In genomic region chr6:19153270-19153980, GRCh38 we compare ENCODE assay signal across 20 cellular contexts.
DNase-seq lines count a peak whose midpoint lies in the region; ATAC-seq, FAIRE-seq and TF ChIP-seq lines count a peak whose summit lies in the region.
"Had no signal": no experiment of that assay in that cellular context is flagged by ENCODE, and none has a peak within 500 bp of the region (broad histone marks: within the 10 kb centered on the region; RNA-seq: fewer than 3 reads in every experiment).

No MANE protein-coding gene starts in this region.

- no peak overlapping the region for H3K4me2 ChIP-seq in astrocyte (ENCODE audit: low read length)

- H3K79me2 ChIP-seq in astrocyte (ENCODE audit: insufficient read depth, low read length), result no peaks in the 10 kb centered on the region

- H3K36me3 Mint-ChIP-seq in astrocyte (ENCODE audit: low read depth, unreplicated experiment), result peaks cover 3% of the 10 kb centered on the region
- H3K36me3 Mint-ChIP-seq: naive thymus-derived CD8-positive, alpha-beta T cell had no signal

- no peaks in the 10 kb centered on the region for H3K4me1 ChIP-seq in astrocyte (ENCODE audit: insufficient read depth, low read length)
- H3K4me1 ChIP-seq in gastroesophageal sphincter, result peaks cover 0 to 23% (median 0%) of the 10 kb centered on the region in 3 donors
- H3K4me1 ChIP-seq: gastrocnemius medialis, testis had no signal

- H3K4me3 ChIP-seq in AG10803 (ENCODE audit: low read length) (peak overlapping the region; percentile 10; the same call in 1 of the 2 replicates), astrocyte (ENCODE audit: insufficient read depth, low read depth, low read length) (no peak overlapping the region), gastroesophageal sphincter (no peak overlapping the region)
- H3K4me3 ChIP-seq: gastrocnemius medialis, testis had no signal

- peaks cover 2% of the 10 kb centered on the region for H3K9me3 Mint-ChIP-seq in astrocyte (ENCODE audit: unreplicated experiment)

- TF ChIP-seq CTCF in AG10803 (conservative IDR thresholded peaks at IDR 0.05; ENCODE audit: low read length), result no peak
- TF ChIP-seq CTCF in astrocyte (IDR thresholded peaks at IDR 0.05; ENCODE audit: insufficient read depth, low read depth, low read length), result no peak
- TF ChIP-seq CTCF in gastroesophageal sphincter (IDR thresholded peaks at IDR 0.05), result no peak

- no peaks in the 10 kb centered on the region for H4K20me1 ChIP-seq in astrocyte (ENCODE audit: insufficient read depth, low read length)

- H3K27ac ChIP-seq in astrocyte (ENCODE audit: low read depth, low read length) (peak overlapping the region; percentile 73), gastroesophageal sphincter (peak overlapping the region in 3 of 4 donors; percentile 35 to 59 (median 56))
- H3K27ac ChIP-seq: RWPE1, testis had no signal

- peak overlapping the region; percentile 14 for H3K9ac ChIP-seq in astrocyte (ENCODE audit: low read length)

- H3K9me3 ChIP-seq in astrocyte (ENCODE audit: insufficient read depth, low read depth, low read length) (no peaks in the 10 kb centered on the region), gastroesophageal sphincter (no peaks in the 10 kb centered on the region)
- H3K9me3 ChIP-seq: gastrocnemius medialis, testis had no signal

- TF ChIP-seq EP300 in gastroesophageal sphincter (IDR thresholded peaks at IDR 0.05), result no peak

- 60 to 80% methylated on average over 4 to 7 of the region's 7 CpGs for whole genome bisulfite sequencing in gastroesophageal sphincter (ENCODE audit: low coverage in 1 of 2), 2 donors

- peak overlapping the region; percentile 89 for H3K27ac Mint-ChIP-seq in astrocyte (ENCODE audit: unreplicated experiment)
- H3K27ac Mint-ChIP-seq: naive thymus-derived CD8-positive, alpha-beta T cell had no signal

- no peak for TF ChIP-seq POLR2A in gastroesophageal sphincter (IDR thresholded peaks at IDR 0.05)

- peaks cover 17% of the 10 kb centered on the region for H3K4me1 Mint-ChIP-seq in astrocyte (ENCODE audit: low read depth, unreplicated experiment)
- H3K4me1 Mint-ChIP-seq: naive thymus-derived CD8-positive, alpha-beta T cell had no signal

- peak overlapping the region; percentile 14 for H3K4me3 Mint-ChIP-seq in astrocyte (ENCODE audit: unreplicated experiment)
- H3K4me3 Mint-ChIP-seq: naive thymus-derived CD8-positive, alpha-beta T cell had no signal

- H3K27me3 Mint-ChIP-seq in astrocyte (ENCODE audit: low read depth, unreplicated experiment), result no peaks in the 10 kb centered on the region
- H3K27me3 Mint-ChIP-seq: naive thymus-derived CD8-positive, alpha-beta T cell had no signal

- H3K36me3 ChIP-seq in astrocyte (ENCODE audit: insufficient read depth, low read length) (no peaks in the 10 kb centered on the region), gastroesophageal sphincter (no peaks in the 10 kb centered on the region)
- H3K36me3 ChIP-seq: gastrocnemius medialis had no signal

- intact Hi-C loops in sciatic nerve (cut with DNase I), result no loop called here

- no peak overlapping the region for H2AFZ ChIP-seq in astrocyte (ENCODE audit: low read depth, low read length)

- ATAC-seq in gastroesophageal sphincter, result peak; percentile 65
- ATAC-seq in sciatic nerve, result peak; percentile 83
- ATAC-seq in HG03342 (IDR thresholded peaks at IDR 0.05; ENCODE audit: unreplicated experiment), result no peak
- ATAC-seq in GM19328 (IDR thresholded peaks at IDR 0.05; ENCODE audit: unreplicated experiment), result no peak
- ATAC-seq in GM21528 (IDR thresholded peaks at IDR 0.05; ENCODE audit: low FRiP score, unreplicated experiment), result no peak
- ATAC-seq: gastrocnemius medialis; naive thymus-derived CD8-positive, alpha-beta T cell had no signal

- no peak for FAIRE-seq in astrocyte (lab: Jason Lieb, UNC)
- FAIRE-seq: small intestine had no signal

- no peaks in the 10 kb centered on the region for H3K27me3 ChIP-seq in astrocyte (ENCODE audit: insufficient read depth, low read length)
- no peaks in the 10 kb centered on the region for H3K27me3 ChIP-seq in gastroesophageal sphincter
- H3K27me3 ChIP-seq: gastrocnemius medialis, testis had no signal

- DNase-seq in AG10803 (ENCODE audit: low read depth) (peak; percentile 78), astrocyte (ENCODE audit: low read depth) (peak; percentile 70), sciatic nerve (ENCODE audit: low spot score) (no peak)
- no peak for DNase-seq in activated CD4-positive, alpha-beta T cell treated with anti-CD3 and anti-CD28 coated beads, Interleukin-2, amount 50 U/mL, for 4 hours
- DNase-seq: ACHN; activated naive CD4-positive, alpha-beta T cell; DMS153; gastrocnemius medialis; IMR-90; naive thymus-derived CD8-positive, alpha-beta T cell; NCI-H1417 treated with DMSO at 0.1 percent for 48 hours; NCI-H526; small intestine; T1000; testis had no signal

Comparison
In these comparisons a context has a peak if more than half of its experiments do, and no peak if none do; other contexts are left out.
1. DNase-seq: peak in AG10803 (single experiment) and astrocyte (single experiment); none in sciatic nerve (single experiment) and activated CD4-positive, alpha-beta T cell treated with anti-CD3 and anti-CD28 coated beads, Interleukin-2, amount 50 U/mL, for 4 hours (0 of 2).
2. ATAC-seq: peak in gastroesophageal sphincter (single experiment) and sciatic nerve (single experiment); none in HG03342 (single experiment), GM19328 (single experiment) and GM21528 (single experiment).